In genomic region chr3:138862924-138863775, GRCh38 we compare ENCODE assay signal across 1 cellular context.
A peak's percentile ranks its signal among the peaks of the same experiment; 100 is the strongest.
TF ChIP-seq lines count a peak whose summit lies in the region.

No MANE protein-coding gene starts in this region.

TF ChIP-seq in HepG2, 621 proteins besides CTCF, POLR2A, EP300 and RAD21 (continued from another document and continues in another):
- TF ChIP-seq, protein P1, sequence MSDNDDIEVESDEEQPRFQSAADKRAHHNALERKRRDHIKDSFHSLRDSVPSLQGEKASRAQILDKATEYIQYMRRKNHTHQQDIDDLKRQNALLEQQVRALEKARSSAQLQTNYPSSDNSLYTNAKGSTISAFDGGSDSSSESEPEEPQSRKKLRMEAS (IDR thresholded peaks at IDR 0.05), result no peak; the same call in 1 of the 2 replicates
- TF ChIP-seq ZNF746 (CRISPR knock-in tag; IDR thresholded peaks at IDR 0.05) (peak; percentile 80), GZF1 (CRISPR knock-in tag; IDR thresholded peaks at IDR 0.05) (0 out of 2 replicates have a peak, but pooled peaks have one; percentile 37), NONO (IDR thresholded peaks at IDR 0.05) (no peak), NONO (CRISPR knock-in tag; conservative IDR thresholded peaks at IDR 0.05) (peak; percentile 83), ZNF775 (CRISPR knock-in tag; IDR thresholded peaks at IDR 0.05; ENCODE audit: borderline replicate concordance) (no peak), ZNF773 (CRISPR knock-in tag; IDR thresholded peaks at IDR 0.05; ENCODE audit: borderline replicate concordance) (no peak), FUBP1 (CRISPR knock-in tag; IDR thresholded peaks at IDR 0.05; ENCODE audit: borderline replicate concordance) (no peak), CBFB (CRISPR knock-in tag; IDR thresholded peaks at IDR 0.05) (peak; percentile 63; the same call in 1 of the 2 replicates), ZNF329 (CRISPR knock-in tag; IDR thresholded peaks at IDR 0.05; ENCODE audit: low read depth) (no peak), MEIS2 (CRISPR knock-in tag; IDR thresholded peaks at IDR 0.05) (peak; percentile 74), KLF16 (CRISPR knock-in tag; IDR thresholded peaks at IDR 0.05) (peak in 1 of 2 experiments; percentile 56; a peak in 1 of 4 replicates), ZNF749 (CRISPR knock-in tag; IDR thresholded peaks at IDR 0.05; ENCODE audit: borderline replicate concordance) (no peak), ZNF7 (CRISPR knock-in tag; IDR thresholded peaks at IDR 0.05) (no peak), TARDBP (CRISPR knock-in tag; IDR thresholded peaks at IDR 0.05) (peak; percentile 91), ZNF614 (CRISPR knock-in tag; IDR thresholded peaks at IDR 0.05; ENCODE audit: borderline replicate concordance) (peak; percentile 24; the same call in 1 of the 2 replicates), ZNF430 (CRISPR knock-in tag; IDR thresholded peaks at IDR 0.05) (no peak; the same call in 1 of the 2 replicates), CREBL2 (CRISPR knock-in tag; IDR thresholded peaks at IDR 0.05; ENCODE audit: borderline replicate concordance) (no peak), ZNF564 (CRISPR knock-in tag; IDR thresholded peaks at IDR 0.05) (no peak), ZNF562 (CRISPR knock-in tag; IDR thresholded peaks at IDR 0.05; ENCODE audit: borderline replicate concordance) (no peak), KDM6A (CRISPR knock-in tag; IDR thresholded peaks at IDR 0.05; ENCODE audit: low read depth) (peak; percentile 99), ZSCAN21 (CRISPR knock-in tag; IDR thresholded peaks at IDR 0.05; ENCODE audit: borderline replicate concordance) (peak; percentile 65; the same call in 1 of the 2 replicates), XBP1 (CRISPR knock-in tag; IDR thresholded peaks at IDR 0.05) (peak; percentile 90; the same call in 1 of the 2 replicates), NCOA1 (CRISPR knock-in tag; IDR thresholded peaks at IDR 0.05) (0 out of 2 replicates have a peak, but pooled peaks have one; percentile 50), ZFAT (CRISPR knock-in tag; conservative IDR thresholded peaks at IDR 0.05) (no peak), ZNF607 (CRISPR knock-in tag; IDR thresholded peaks at IDR 0.05; ENCODE audit: borderline replicate concordance) (peak; percentile 82; the same call in 1 of the 2 replicates), NFE2L2 (IDR thresholded peaks at IDR 0.05; ENCODE audit: low read length) (no peak), ZNF446 (CRISPR knock-in tag; IDR thresholded peaks at IDR 0.05) (no peak), REPIN1 (CRISPR knock-in tag; IDR thresholded peaks at IDR 0.05; ENCODE audit: borderline replicate concordance, low read depth) (peak; percentile 75; the same call in 1 of the 2 replicates)
- TF ChIP-seq, protein P2, sequence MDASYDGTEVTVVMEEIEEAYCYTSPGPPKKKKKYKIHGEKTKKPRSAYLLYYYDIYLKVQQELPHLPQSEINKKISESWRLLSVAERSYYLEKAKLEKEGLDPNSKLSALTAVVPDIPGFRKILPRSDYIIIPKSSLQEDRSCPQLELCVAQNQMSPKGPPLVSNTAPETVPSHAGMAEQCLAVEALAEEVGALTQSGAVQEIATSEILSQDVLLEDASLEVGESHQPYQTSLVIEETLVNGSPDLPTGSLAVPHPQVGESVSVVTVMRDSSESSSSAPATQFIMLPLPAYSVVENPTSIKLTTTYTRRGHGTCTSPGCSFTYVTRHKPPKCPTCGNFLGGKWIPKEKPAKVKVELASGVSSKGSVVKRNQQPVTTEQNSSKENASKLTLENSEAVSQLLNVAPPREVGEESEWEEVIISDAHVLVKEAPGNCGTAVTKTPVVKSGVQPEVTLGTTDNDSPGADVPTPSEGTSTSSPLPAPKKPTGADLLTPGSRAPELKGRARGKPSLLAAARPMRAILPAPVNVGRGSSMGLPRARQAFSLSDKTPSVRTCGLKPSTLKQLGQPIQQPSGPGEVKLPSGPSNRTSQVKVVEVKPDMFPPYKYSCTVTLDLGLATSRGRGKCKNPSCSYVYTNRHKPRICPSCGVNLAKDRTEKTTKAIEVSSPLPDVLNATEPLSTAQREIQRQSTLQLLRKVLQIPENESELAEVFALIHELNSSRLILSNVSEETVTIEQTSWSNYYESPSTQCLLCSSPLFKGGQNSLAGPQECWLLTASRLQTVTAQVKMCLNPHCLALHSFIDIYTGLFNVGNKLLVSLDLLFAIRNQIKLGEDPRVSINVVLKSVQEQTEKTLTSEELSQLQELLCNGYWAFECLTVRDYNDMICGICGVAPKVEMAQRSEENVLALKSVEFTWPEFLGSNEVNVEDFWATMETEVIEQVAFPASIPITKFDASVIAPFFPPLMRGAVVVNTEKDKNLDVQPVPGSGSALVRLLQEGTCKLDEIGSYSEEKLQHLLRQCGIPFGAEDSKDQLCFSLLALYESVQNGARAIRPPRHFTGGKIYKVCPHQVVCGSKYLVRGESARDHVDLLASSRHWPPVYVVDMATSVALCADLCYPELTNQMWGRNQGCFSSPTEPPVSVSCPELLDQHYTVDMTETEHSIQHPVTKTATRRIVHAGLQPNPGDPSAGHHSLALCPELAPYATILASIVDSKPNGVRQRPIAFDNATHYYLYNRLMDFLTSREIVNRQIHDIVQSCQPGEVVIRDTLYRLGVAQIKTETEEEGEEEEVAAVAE (CRISPR knock-in tag; IDR thresholded peaks at IDR 0.05; ENCODE audit: borderline replicate concordance), result no peak; the same call in 1 of the 2 replicates
- TF ChIP-seq, protein P3, sequence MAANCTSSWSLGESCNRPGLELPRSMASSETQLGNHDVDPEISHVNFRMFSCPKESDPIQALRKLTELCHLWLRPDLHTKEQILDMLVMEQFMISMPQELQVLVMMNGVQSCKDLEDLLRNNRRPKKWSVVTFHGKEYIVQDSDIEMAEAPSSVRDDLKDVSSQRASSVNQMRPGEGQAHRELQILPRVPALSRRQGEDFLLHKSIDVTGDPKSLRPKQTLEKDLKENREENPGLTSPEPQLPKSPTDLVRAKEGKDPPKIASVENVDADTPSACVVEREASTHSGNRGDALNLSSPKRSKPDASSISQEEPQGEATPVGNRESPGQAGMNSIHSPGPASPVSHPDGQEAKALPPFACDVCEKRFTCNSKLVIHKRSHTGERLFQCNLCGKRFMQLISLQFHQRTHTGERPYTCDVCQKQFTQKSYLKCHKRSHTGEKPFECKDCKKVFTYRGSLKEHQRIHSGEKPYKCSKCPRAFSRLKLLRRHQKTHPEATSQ (CRISPR knock-in tag; IDR thresholded peaks at IDR 0.05; ENCODE audit: borderline replicate concordance), result 0 out of 2 replicates have a peak, but pooled peaks have one; percentile 56
- TF ChIP-seq, protein P4, sequence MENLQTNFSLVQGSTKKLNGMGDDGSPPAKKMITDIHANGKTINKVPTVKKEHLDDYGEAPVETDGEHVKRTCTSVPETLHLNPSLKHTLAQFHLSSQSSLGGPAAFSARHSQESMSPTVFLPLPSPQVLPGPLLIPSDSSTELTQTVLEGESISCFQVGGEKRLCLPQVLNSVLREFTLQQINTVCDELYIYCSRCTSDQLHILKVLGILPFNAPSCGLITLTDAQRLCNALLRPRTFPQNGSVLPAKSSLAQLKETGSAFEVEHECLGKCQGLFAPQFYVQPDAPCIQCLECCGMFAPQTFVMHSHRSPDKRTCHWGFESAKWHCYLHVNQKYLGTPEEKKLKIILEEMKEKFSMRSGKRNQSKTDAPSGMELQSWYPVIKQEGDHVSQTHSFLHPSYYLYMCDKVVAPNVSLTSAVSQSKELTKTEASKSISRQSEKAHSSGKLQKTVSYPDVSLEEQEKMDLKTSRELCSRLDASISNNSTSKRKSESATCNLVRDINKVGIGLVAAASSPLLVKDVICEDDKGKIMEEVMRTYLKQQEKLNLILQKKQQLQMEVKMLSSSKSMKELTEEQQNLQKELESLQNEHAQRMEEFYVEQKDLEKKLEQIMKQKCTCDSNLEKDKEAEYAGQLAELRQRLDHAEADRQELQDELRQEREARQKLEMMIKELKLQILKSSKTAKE (CRISPR knock-in tag; IDR thresholded peaks at IDR 0.05; ENCODE audit: borderline replicate concordance), result 0 out of 2 replicates have a peak, but pooled peaks have one; percentile 50
- TF ChIP-seq, protein P5, sequence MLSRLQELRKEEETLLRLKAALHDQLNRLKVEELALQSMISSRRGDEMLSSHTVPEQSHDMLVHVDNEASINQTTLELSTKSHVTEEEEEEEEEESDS (CRISPR knock-in tag; IDR thresholded peaks at IDR 0.05; ENCODE audit: borderline replicate concordance), result peak; percentile 93
- TF ChIP-seq, protein P6, sequence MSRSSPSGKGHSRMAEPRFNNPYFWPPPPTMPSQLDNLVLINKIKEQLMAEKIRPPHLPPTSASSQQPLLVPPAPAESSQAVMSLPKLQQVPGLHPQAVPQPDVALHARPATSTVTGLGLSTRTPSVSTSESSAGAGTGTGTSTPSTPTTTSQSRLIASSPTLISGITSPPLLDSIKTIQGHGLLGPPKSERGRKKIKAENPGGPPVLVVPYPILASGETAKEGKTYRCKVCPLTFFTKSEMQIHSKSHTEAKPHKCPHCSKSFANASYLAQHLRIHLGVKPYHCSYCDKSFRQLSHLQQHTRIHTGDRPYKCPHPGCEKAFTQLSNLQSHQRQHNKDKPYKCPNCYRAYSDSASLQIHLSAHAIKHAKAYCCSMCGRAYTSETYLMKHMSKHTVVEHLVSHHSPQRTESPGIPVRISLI (CRISPR knock-in tag; IDR thresholded peaks at IDR 0.05; ENCODE audit: borderline replicate concordance), result peak; percentile 51; the same call in 1 of the 2 replicates
- TF ChIP-seq, protein P7, sequence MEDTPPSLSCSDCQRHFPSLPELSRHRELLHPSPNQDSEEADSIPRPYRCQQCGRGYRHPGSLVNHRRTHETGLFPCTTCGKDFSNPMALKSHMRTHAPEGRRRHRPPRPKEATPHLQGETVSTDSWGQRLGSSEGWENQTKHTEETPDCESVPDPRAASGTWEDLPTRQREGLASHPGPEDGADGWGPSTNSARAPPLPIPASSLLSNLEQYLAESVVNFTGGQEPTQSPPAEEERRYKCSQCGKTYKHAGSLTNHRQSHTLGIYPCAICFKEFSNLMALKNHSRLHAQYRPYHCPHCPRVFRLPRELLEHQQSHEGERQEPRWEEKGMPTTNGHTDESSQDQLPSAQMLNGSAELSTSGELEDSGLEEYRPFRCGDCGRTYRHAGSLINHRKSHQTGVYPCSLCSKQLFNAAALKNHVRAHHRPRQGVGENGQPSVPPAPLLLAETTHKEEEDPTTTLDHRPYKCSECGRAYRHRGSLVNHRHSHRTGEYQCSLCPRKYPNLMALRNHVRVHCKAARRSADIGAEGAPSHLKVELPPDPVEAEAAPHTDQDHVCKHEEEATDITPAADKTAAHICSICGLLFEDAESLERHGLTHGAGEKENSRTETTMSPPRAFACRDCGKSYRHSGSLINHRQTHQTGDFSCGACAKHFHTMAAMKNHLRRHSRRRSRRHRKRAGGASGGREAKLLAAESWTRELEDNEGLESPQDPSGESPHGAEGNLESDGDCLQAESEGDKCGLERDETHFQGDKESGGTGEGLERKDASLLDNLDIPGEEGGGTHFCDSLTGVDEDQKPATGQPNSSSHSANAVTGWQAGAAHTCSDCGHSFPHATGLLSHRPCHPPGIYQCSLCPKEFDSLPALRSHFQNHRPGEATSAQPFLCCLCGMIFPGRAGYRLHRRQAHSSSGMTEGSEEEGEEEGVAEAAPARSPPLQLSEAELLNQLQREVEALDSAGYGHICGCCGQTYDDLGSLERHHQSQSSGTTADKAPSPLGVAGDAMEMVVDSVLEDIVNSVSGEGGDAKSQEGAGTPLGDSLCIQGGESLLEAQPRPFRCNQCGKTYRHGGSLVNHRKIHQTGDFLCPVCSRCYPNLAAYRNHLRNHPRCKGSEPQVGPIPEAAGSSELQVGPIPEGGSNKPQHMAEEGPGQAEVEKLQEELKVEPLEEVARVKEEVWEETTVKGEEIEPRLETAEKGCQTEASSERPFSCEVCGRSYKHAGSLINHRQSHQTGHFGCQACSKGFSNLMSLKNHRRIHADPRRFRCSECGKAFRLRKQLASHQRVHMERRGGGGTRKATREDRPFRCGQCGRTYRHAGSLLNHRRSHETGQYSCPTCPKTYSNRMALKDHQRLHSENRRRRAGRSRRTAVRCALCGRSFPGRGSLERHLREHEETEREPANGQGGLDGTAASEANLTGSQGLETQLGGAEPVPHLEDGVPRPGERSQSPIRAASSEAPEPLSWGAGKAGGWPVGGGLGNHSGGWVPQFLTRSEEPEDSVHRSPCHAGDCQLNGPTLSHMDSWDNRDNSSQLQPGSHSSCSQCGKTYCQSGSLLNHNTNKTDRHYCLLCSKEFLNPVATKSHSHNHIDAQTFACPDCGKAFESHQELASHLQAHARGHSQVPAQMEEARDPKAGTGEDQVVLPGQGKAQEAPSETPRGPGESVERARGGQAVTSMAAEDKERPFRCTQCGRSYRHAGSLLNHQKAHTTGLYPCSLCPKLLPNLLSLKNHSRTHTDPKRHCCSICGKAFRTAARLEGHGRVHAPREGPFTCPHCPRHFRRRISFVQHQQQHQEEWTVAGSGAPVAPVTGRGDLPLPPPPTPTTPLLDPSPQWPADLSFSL (CRISPR knock-in tag; IDR thresholded peaks at IDR 0.05), result no peak
- TF ChIP-seq, protein P8, sequence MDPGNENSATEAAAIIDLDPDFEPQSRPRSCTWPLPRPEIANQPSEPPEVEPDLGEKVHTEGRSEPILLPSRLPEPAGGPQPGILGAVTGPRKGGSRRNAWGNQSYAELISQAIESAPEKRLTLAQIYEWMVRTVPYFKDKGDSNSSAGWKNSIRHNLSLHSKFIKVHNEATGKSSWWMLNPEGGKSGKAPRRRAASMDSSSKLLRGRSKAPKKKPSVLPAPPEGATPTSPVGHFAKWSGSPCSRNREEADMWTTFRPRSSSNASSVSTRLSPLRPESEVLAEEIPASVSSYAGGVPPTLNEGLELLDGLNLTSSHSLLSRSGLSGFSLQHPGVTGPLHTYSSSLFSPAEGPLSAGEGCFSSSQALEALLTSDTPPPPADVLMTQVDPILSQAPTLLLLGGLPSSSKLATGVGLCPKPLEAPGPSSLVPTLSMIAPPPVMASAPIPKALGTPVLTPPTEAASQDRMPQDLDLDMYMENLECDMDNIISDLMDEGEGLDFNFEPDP (CRISPR knock-in tag; conservative IDR thresholded peaks at IDR 0.05), result 0 out of 2 replicates have a peak, but pooled peaks have one; percentile 16
- TF ChIP-seq, protein P9, sequence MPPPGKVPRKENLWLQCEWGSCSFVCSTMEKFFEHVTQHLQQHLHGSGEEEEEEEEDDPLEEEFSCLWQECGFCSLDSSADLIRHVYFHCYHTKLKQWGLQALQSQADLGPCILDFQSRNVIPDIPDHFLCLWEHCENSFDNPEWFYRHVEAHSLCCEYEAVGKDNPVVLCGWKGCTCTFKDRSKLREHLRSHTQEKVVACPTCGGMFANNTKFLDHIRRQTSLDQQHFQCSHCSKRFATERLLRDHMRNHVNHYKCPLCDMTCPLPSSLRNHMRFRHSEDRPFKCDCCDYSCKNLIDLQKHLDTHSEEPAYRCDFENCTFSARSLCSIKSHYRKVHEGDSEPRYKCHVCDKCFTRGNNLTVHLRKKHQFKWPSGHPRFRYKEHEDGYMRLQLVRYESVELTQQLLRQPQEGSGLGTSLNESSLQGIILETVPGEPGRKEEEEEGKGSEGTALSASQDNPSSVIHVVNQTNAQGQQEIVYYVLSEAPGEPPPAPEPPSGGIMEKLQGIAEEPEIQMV (CRISPR knock-in tag; IDR thresholded peaks at IDR 0.05; ENCODE audit: low read depth), result peak; percentile 46; the same call in 1 of the 2 replicates
